Comparison of ENCODE assay signal across 10 cellular contexts in the genomic region with DNA sequence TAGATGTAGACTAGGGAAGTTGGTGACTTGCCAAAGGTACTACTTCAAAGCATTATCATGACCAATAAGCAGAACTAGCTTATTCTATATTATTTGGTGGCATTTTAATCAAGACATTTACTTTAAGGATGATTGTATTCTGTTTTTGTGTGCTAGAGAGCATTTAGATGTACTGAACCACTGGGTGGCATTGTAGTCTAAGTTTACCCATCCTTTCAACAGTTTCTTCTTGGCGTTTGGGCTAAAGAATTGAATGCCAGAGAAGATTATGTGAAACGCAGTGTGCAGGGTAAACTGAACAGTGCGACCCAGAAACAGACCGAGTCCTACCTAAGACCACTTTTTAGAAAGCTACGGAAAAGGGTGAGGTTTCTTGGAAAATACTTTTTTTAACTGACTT.
DNase-seq lines count a peak whose midpoint lies in the region; ATAC-seq and TF ChIP-seq lines count a peak whose summit lies in the region.
"Had no signal": no experiment of that assay in that cellular context is flagged by ENCODE, and none has a peak within 500 bp of the region (broad histone marks: within the 10 kb centered on the region; RNA-seq: fewer than 3 reads in every experiment).

No MANE protein-coding gene starts in this region.

- H3K9ac ChIP-seq in OCI-LY1 (ENCODE audit: low read length), result no peak overlapping the region

- DNase-seq in fibroblast of peridontal ligament (ENCODE audit: extremely low read depth), result peak; percentile 82
- DNase-seq in putamen (ENCODE audit: low spot score), result peak; percentile 24
- DNase-seq in ecto neural progenitor cell (ENCODE audit: low spot score), result no peak
- DNase-seq: activated CD4-positive, alpha-beta T cell treated with anti-CD3 and anti-CD28 coated beads, Interleukin-2, amount 10 ng/mL, durations not matched to agents 24 days and 14 days; stimulated activated naive CD4-positive, alpha-beta T cell had no signal

- no peaks in the 10 kb centered on the region for H3K4me1 ChIP-seq in OCI-LY1 (ENCODE audit: insufficient read depth, low read length, severe bottlenecking)

- H3K27ac ChIP-seq in OCI-LY1 (ENCODE audit: low read depth, low read length, poor library complexity, severe bottlenecking), result no peak overlapping the region

- H2AFZ ChIP-seq in OCI-LY1 (ENCODE audit: low read length), result no peak overlapping the region

- no peaks in the 10 kb centered on the region for H3K27me3 ChIP-seq in OCI-LY1 (ENCODE audit: insufficient read depth, low read length)

- H3K4me3 ChIP-seq in OCI-LY1 (ENCODE audit: low read depth, low read length, poor library complexity, severe bottlenecking), result no peak overlapping the region

- TF ChIP-seq CTCF in GM12873 (IDR thresholded peaks at IDR 0.05; ENCODE audit: insufficient read depth, low read depth, low read length, missing control alignments) (peak; percentile 27), OCI-LY1 (IDR thresholded peaks at IDR 0.05; ENCODE audit: low read length) (peak; percentile 30; the same call in 1 of the 2 replicates)

- no peaks in the 10 kb centered on the region for H3K79me2 ChIP-seq in OCI-LY1 (ENCODE audit: insufficient read depth, low read length)

- no peak overlapping the region for H3K4me2 ChIP-seq in OCI-LY1 (ENCODE audit: low read length)

- ATAC-seq in HG03159 (IDR thresholded peaks at IDR 0.05; ENCODE audit: unreplicated experiment), result no peak
- ATAC-seq in HG02571 (IDR thresholded peaks at IDR 0.05; ENCODE audit: unreplicated experiment), result no peak
- ATAC-seq in HG02588 (IDR thresholded peaks at IDR 0.05; ENCODE audit: unreplicated experiment), result no peak

- H3K36me3 ChIP-seq in OCI-LY1 (ENCODE audit: insufficient read depth, low read length), result peaks cover 44% of the 10 kb centered on the region; the same call in 1 of the 2 replicates

- H4K20me1 ChIP-seq in OCI-LY1 (ENCODE audit: insufficient read depth, low read length), result no peaks in the 10 kb centered on the region

- no peaks in the 10 kb centered on the region for H3K9me3 ChIP-seq in OCI-LY1 (ENCODE audit: low read length)

- H3K9me2 ChIP-seq in OCI-LY1 (ENCODE audit: low read depth, low read length), result no peaks in the 10 kb centered on the region

- no peaks in the 10 kb centered on the region for H3F3A ChIP-seq in OCI-LY1 (ENCODE audit: insufficient read depth, low read length)
